ENCODE assay signal across 14 cellular contexts in genomic region chr11:95245038-95245437, GRCh38. TPM values are rescaled to one million over a fixed set of nuclear protein-coding genes. Genes with fewer than 3 reads are reported as not detected.
DNase-seq lines count a peak whose midpoint lies in the region; ATAC-seq and TF ChIP-seq lines count a peak whose summit lies in the region.
"Had no signal": no experiment of that assay in that cellular context is flagged by ENCODE, and none has a peak within 500 bp of the region (broad histone marks: within the 10 kb centered on the region; RNA-seq: fewer than 3 reads in every experiment).

No MANE protein-coding gene starts in this region.

- peaks cover 8% of the 10 kb centered on the region for H3K4me1 Mint-ChIP-seq in T-helper 2 cell treated with Interferon-gamma antibody and Interleukin-4, amounts not matched to agents 5 μg/mL and 100 μg/mL, for 36 hours (ENCODE audit: low read depth)
- H3K4me1 Mint-ChIP-seq: immature natural killer cell had no signal

- H3K9me3 ChIP-seq in PC-3 (ENCODE audit: low read length) = no peaks in the 10 kb centered on the region
- H3K9me3 ChIP-seq: neutrophil had no signal

- POLR2A ChIA-PET in PC-3 (lab: Charles Lee; ENCODE audit: unreplicated experiment) = no interaction called here

- DNase-seq in T-helper 2 cell treated with Interferon-gamma antibody and Interleukin-4, amounts not matched to agents 5 μg/mL and 100 μg/mL, for 36 hours (ENCODE audit: low spot score) = peak; percentile 16
- DNase-seq in T-helper 2 cell (no peak), PC-3 (peak; percentile 11), retinal pigment epithelial cell (ENCODE audit: low read depth) (peak; percentile 68), DMS79 (lab: John Stamatoyannopoulos, UW) (no peak), NCI-H1930 (lab: John Stamatoyannopoulos, UW) (no peak)
- DNase-seq: activated CD4-positive, CD25-positive, alpha-beta regulatory T cell treated with anti-CD3 and anti-CD28 coated beads, Interleukin-2, amount 50 U/mL, for 72 hours; EL; immature natural killer cell; Karpas-422; Right ventricle myocardium superior had no signal

- H3K9me3 Mint-ChIP-seq in T-helper 2 cell treated with Interferon-gamma antibody and Interleukin-4, amounts not matched to agents 5 μg/mL and 100 μg/mL, for 36 hours = no peaks in the 10 kb centered on the region
- H3K9me3 Mint-ChIP-seq: immature natural killer cell had no signal

- intact Hi-C loops in PC-3 (cut with micrococcal nuclease) = no loop called here

- ATAC-seq in PC-3 (no peak), esophagus mucosa (peak; percentile 100), HG03442 (IDR thresholded peaks at IDR 0.05; ENCODE audit: unreplicated experiment) (no peak)

- H3K79me2 ChIP-seq in PC-3 (ENCODE audit: low read length) = no peaks in the 10 kb centered on the region

- no TSS peak for BruUV-seq in PC-3 (replicated peaks; lab: Mats Ljungman, UMichigan)

- no peak overlapping the region for H2AFZ ChIP-seq in PC-3 (ENCODE audit: low read length)

- H3K27ac Mint-ChIP-seq in T-helper 2 cell treated with Interferon-gamma antibody and Interleukin-4, amounts not matched to agents 5 μg/mL and 100 μg/mL, for 36 hours = no peak overlapping the region
- H3K27ac Mint-ChIP-seq: immature natural killer cell had no signal

- no peaks in the 10 kb centered on the region for H3K4me1 ChIP-seq in PC-3 (ENCODE audit: insufficient read depth, low read length)

- no peaks in the 10 kb centered on the region for H4K20me1 ChIP-seq in PC-3 (ENCODE audit: low read length)

- no peak for TF ChIP-seq CTCF in PC-3 (conservative IDR thresholded peaks at IDR 0.05; ENCODE audit: low read depth, low read length)
- no peak for TF ChIP-seq CTCF in retinal pigment epithelial cell (conservative IDR thresholded peaks at IDR 0.05; ENCODE audit: low read depth, low read length)

- H3K9me2 ChIP-seq in PC-3 (replicated peaks; ENCODE audit: low read length) = no peaks in the 10 kb centered on the region

- peaks cover 2% of the 10 kb centered on the region for H3K27me3 Mint-ChIP-seq in T-helper 2 cell treated with Interferon-gamma antibody and Interleukin-4, amounts not matched to agents 5 μg/mL and 100 μg/mL, for 36 hours (ENCODE audit: low read depth)

- H3K36me3 ChIP-seq in PC-3 (ENCODE audit: low read depth, low read length) = no peaks in the 10 kb centered on the region
- H3K36me3 ChIP-seq: neutrophil had no signal

- no peak overlapping the region for H3K27ac ChIP-seq in PC-3 (ENCODE audit: low read length)
- H3K27ac ChIP-seq: neutrophil had no signal

- H3K4me3 ChIP-seq in PC-3 (ENCODE audit: low read length) (no peak overlapping the region), retinal pigment epithelial cell (ENCODE audit: low read length) (no peak overlapping the region)

- no peak overlapping the region for H3K9ac ChIP-seq in PC-3 (ENCODE audit: low read length)

- peaks cover 1% of the 10 kb centered on the region for H3K36me3 Mint-ChIP-seq in T-helper 2 cell treated with Interferon-gamma antibody and Interleukin-4, amounts not matched to agents 5 μg/mL and 100 μg/mL, for 36 hours (ENCODE audit: low read depth)
- H3K36me3 Mint-ChIP-seq: immature natural killer cell had no signal

- H3K27me3 ChIP-seq in PC-3 (ENCODE audit: low read length) = peaks cover 66% of the 10 kb centered on the region
- H3K27me3 ChIP-seq: neutrophil had no signal

- CTCF ChIA-PET in PC-3 (lab: Charles Lee) = no interaction called here

- H3K4me2 ChIP-seq in PC-3 (ENCODE audit: low read length) = no peak overlapping the region

- no peak overlapping the region for H3K4me3 Mint-ChIP-seq in T-helper 2 cell treated with Interferon-gamma antibody and Interleukin-4, amounts not matched to agents 5 μg/mL and 100 μg/mL, for 36 hours
- H3K4me3 Mint-ChIP-seq: immature natural killer cell had no signal

- H3F3A ChIP-seq in PC-3 (ENCODE audit: low read length, unreplicated experiment) = no peaks in the 10 kb centered on the region

RNA-seq across cellular contexts. Expression of gene SESN3, which starts 14.0 kb away (rescaled TPM):
- 0.23 and 0.55 TPM in 2 replicates for total RNA-seq in PC-3 (2014; rRNA removed)
- 30.5 TPM for total RNA-seq in esophagus mucosa

Comparison
In these comparisons a context has a peak if more than half of its experiments do, and no peak if none do; other contexts are left out.
1. DNase-seq: peak in T-helper 2 cell treated with Interferon-gamma antibody and Interleukin-4, amounts not matched to agents 5 μg/mL and 100 μg/mL, for 36 hours (single experiment), PC-3 (single experiment) and retinal pigment epithelial cell (single experiment); none in T-helper 2 cell (0 of 5), DMS79 (single experiment) and NCI-H1930 (0 of 2).
2. RNA of gene SESN3, which starts 14.0 kb away (total RNA-seq): 30.5 TPM in esophagus mucosa (single experiment); 0.23 to 0.55 TPM in PC-3; every median in the first group is over 10 times any median in the second.